Comparison of ENCODE assay signal across 9 cellular contexts in the genomic region with DNA sequence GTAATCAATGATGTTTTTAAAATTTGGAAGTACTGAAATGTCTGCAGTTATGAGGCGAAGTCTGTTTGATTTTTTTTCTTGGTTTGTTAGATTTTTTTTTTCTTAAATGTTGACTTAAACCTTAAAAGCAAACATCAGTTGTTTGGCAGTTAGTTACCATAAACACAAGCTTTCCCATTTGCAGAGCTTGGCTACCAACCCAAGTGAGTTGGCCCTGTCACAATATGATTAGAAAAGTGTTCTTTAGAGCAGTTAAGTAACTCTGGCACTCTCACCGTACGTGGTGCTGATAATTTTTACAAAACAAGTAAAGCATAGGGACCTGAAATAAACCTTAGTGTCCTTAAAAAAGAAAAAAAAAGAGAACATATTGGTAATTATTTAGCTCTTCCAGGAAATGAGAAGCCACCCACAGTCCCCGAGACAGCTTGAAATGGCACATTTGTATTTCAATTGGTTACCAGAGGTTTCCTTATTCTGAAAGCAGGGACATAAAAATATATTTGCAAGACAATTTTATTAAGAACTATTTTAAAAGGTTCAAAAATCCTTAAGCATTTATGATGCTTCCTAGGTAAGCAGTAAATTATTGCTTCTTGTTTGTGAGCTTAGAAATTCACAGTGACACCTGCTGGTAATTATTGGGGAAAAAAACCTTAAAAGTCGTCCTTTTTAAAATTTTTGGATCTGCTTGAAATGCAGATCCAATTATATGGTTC. TPM values are rescaled to one million over a fixed set of nuclear protein-coding genes. Genes with fewer than 3 reads are reported as not detected.
DNase-seq lines count a peak whose midpoint lies in the region; ATAC-seq and TF ChIP-seq lines count a peak whose summit lies in the region.
"Had no signal": no experiment of that assay in that cellular context is flagged by ENCODE, and none has a peak within 500 bp of the region (broad histone marks: within the 10 kb centered on the region; RNA-seq: fewer than 3 reads in every experiment).

No MANE protein-coding gene starts in this region.

- H3K27me3 ChIP-seq in neuronal stem cell (ENCODE audit: control insufficient read depth in 3 of 3, insufficient read depth in 3 of 3, low read depth in 1 of 3, low read length in 3 of 3): peaks cover 4 to 84% (median 25%) of the 10 kb centered on the region in 3 experiments

- no peak overlapping the region for H3K4me2 ChIP-seq in neuronal stem cell (ENCODE audit: insufficient read depth, low read length, poor library complexity, severe bottlenecking)

- H3K9me3 ChIP-seq in neuronal stem cell (replicated peaks in 1 of 2; ENCODE audit: control insufficient read depth in 2 of 2, insufficient read depth in 1 of 2, low read depth in 1 of 2, low read length in 2 of 2): no peaks in the 10 kb centered on the region

- no peaks in the 10 kb centered on the region for H3K9me3 Mint-ChIP-seq in neural crest cell

- no peak overlapping the region for H2BK12ac ChIP-seq in neuronal stem cell (ENCODE audit: low read length)

- H3K18ac ChIP-seq in neuronal stem cell (ENCODE audit: low read length): no peak overlapping the region

- H3K79me1 ChIP-seq in neuronal stem cell (ENCODE audit: low read depth, low read length): no peaks in the 10 kb centered on the region

- H4K91ac ChIP-seq in neuronal stem cell (ENCODE audit: low read depth, low read length, poor library complexity): no peak overlapping the region

- no peak overlapping the region for H3K27ac ChIP-seq in neuronal stem cell (replicated peaks; ENCODE audit: low read length)
- H3K27ac ChIP-seq: HL-60 had no signal

- no peak overlapping the region for H3K9ac ChIP-seq in neuronal stem cell (ENCODE audit: low read depth, low read length, poor library complexity)

- no peak overlapping the region for H4K8ac ChIP-seq in neuronal stem cell (ENCODE audit: low read depth, low read length)

- H2BK120ac ChIP-seq in neuronal stem cell (ENCODE audit: low read depth, low read length): no peak overlapping the region

- TF ChIP-seq CTCF in choroid plexus epithelial cell (conservative IDR thresholded peaks at IDR 0.05; ENCODE audit: low read depth, low read length): peak; percentile 43
- TF ChIP-seq CTCF in neural crest cell (conservative IDR thresholded peaks at IDR 0.05): peak; percentile 68

- no peak overlapping the region for H3K23ac ChIP-seq in neuronal stem cell (ENCODE audit: low read depth, low read length, poor library complexity)

- no peak overlapping the region for H2BK15ac ChIP-seq in neuronal stem cell (ENCODE audit: low read length)

- H3K27ac Mint-ChIP-seq in neural crest cell (ENCODE audit: unreplicated experiment): no peak overlapping the region

- no peak overlapping the region for H2BK5ac ChIP-seq in neuronal stem cell (ENCODE audit: low read length)

- no peaks in the 10 kb centered on the region for H3K36me3 Mint-ChIP-seq in neural crest cell (ENCODE audit: low read depth)

- no peak overlapping the region for H3K14ac ChIP-seq in neuronal stem cell (ENCODE audit: low read length)

- no peak overlapping the region for H3K4ac ChIP-seq in neuronal stem cell (ENCODE audit: low read length)

- H2AFZ ChIP-seq in neuronal stem cell (ENCODE audit: low read length): no peak overlapping the region

- H3K4me1 ChIP-seq in neuronal stem cell (ENCODE audit: control insufficient read depth in 2 of 2, insufficient read depth in 1 of 2, low read depth in 1 of 2, low read length in 2 of 2): peaks cover 0 to 2% of the 10 kb centered on the region in 2 donors

- peaks cover 86% of the 10 kb centered on the region for H3K27me3 Mint-ChIP-seq in neural crest cell (ENCODE audit: low read depth)

- H3K4me3 ChIP-seq in choroid plexus epithelial cell (ENCODE audit: low read depth, low read length): no peak overlapping the region
- no peak overlapping the region for H3K4me3 ChIP-seq in neuronal stem cell (ENCODE audit: low read length in 2 of 2)

- no peaks in the 10 kb centered on the region for H3K36me3 ChIP-seq in neuronal stem cell (replicated peaks in 1 of 2; ENCODE audit: control insufficient read depth in 2 of 2, insufficient read depth in 2 of 2, low read length in 2 of 2)

- no peak for ATAC-seq in HG03095 (IDR thresholded peaks at IDR 0.05; ENCODE audit: unreplicated experiment)

- no peak overlapping the region for H2AK5ac ChIP-seq in neuronal stem cell (ENCODE audit: low read depth, low read length)

- H3K4me3 Mint-ChIP-seq in neural crest cell: peak overlapping the region; percentile 29

- H3K4me1 Mint-ChIP-seq in neural crest cell: peaks cover 40% of the 10 kb centered on the region

- WGBS in neuronal stem cell (ENCODE audit: extremely low coverage in 2 of 2, insufficient read length in 2 of 2, insufficient replicate concordance in 1 of 2), 2 donors: no CpG with 5 or more reads among the region's 5 CpGs

- peak; percentile 31 for DNase-seq in EH (ENCODE audit: low read depth)
- DNase-seq in NCI-H2029 (lab: John Stamatoyannopoulos, UW): peak; percentile 82
- DNase-seq in choroid plexus epithelial cell (ENCODE audit: low read depth): peak; percentile 71
- no peak for DNase-seq in neural crest cell (ENCODE audit: low read depth, low spot score)
- DNase-seq in nucleus accumbens (lab: John Stamatoyannopoulos, UW): no peak
- DNase-seq in neuronal stem cell (ENCODE audit: low spot score): no peak
- DNase-seq in AG08396 (ENCODE audit: low spot score): no peak

RNA-seq across cellular contexts. Expression of a gene that starts 3.9 kb away (rescaled TPM):
- total RNA-seq in neural crest cell: 10.8 and 11.6 TPM in 2 replicates
- 0.36 TPM for polyA plus RNA-seq in neuronal stem cell (2013, experiment 1 of 2)
- 0.25 TPM for polyA plus RNA-seq in neuronal stem cell (2013, experiment 2 of 2)

RNA-seq across cellular contexts. Expression of a gene that starts 37.4 kb away (rescaled TPM):
- total RNA-seq in neural crest cell: 11.0 and 11.2 TPM in 2 replicates
- polyA plus RNA-seq in neuronal stem cell (2013, experiment 1 of 2): 3.4 TPM
- 4.0 TPM for polyA plus RNA-seq in neuronal stem cell (2013, experiment 2 of 2)

Comparison
In these comparisons a context has a peak if more than half of its experiments do, and no peak if none do; other contexts are left out.
1. DNase-seq: peak in EH (single experiment), NCI-H2029 (single experiment) and choroid plexus epithelial cell (single experiment); none in neural crest cell (single experiment), nucleus accumbens (0 of 56), neuronal stem cell (single experiment) and AG08396 (single experiment).